In genomic region chr5:132829742-132830435, GRCh38 we compare ENCODE assay signal across 1 cellular context.
TF ChIP-seq lines count a peak whose summit lies in the region.

No MANE protein-coding gene starts in this region.

TF ChIP-seq in WTC11, 78 proteins besides CTCF, POLR2A, EP300 and RAD21 (continued from another document and continues in another):
- TF ChIP-seq, protein P1, sequence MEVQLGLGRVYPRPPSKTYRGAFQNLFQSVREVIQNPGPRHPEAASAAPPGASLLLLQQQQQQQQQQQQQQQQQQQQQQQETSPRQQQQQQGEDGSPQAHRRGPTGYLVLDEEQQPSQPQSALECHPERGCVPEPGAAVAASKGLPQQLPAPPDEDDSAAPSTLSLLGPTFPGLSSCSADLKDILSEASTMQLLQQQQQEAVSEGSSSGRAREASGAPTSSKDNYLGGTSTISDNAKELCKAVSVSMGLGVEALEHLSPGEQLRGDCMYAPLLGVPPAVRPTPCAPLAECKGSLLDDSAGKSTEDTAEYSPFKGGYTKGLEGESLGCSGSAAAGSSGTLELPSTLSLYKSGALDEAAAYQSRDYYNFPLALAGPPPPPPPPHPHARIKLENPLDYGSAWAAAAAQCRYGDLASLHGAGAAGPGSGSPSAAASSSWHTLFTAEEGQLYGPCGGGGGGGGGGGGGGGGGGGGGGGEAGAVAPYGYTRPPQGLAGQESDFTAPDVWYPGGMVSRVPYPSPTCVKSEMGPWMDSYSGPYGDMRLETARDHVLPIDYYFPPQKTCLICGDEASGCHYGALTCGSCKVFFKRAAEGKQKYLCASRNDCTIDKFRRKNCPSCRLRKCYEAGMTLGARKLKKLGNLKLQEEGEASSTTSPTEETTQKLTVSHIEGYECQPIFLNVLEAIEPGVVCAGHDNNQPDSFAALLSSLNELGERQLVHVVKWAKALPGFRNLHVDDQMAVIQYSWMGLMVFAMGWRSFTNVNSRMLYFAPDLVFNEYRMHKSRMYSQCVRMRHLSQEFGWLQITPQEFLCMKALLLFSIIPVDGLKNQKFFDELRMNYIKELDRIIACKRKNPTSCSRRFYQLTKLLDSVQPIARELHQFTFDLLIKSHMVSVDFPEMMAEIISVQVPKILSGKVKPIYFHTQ (CRISPR knock-in tag; IDR thresholded peaks at IDR 0.05), result no peak
- TF ChIP-seq, protein P2, sequence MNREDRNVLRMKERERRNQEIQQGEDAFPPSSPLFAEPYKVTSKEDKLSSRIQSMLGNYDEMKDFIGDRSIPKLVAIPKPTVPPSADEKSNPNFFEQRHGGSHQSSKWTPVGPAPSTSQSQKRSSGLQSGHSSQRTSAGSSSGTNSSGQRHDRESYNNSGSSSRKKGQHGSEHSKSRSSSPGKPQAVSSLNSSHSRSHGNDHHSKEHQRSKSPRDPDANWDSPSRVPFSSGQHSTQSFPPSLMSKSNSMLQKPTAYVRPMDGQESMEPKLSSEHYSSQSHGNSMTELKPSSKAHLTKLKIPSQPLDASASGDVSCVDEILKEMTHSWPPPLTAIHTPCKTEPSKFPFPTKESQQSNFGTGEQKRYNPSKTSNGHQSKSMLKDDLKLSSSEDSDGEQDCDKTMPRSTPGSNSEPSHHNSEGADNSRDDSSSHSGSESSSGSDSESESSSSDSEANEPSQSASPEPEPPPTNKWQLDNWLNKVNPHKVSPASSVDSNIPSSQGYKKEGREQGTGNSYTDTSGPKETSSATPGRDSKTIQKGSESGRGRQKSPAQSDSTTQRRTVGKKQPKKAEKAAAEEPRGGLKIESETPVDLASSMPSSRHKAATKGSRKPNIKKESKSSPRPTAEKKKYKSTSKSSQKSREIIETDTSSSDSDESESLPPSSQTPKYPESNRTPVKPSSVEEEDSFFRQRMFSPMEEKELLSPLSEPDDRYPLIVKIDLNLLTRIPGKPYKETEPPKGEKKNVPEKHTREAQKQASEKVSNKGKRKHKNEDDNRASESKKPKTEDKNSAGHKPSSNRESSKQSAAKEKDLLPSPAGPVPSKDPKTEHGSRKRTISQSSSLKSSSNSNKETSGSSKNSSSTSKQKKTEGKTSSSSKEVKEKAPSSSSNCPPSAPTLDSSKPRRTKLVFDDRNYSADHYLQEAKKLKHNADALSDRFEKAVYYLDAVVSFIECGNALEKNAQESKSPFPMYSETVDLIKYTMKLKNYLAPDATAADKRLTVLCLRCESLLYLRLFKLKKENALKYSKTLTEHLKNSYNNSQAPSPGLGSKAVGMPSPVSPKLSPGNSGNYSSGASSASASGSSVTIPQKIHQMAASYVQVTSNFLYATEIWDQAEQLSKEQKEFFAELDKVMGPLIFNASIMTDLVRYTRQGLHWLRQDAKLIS (CRISPR knock-in tag; IDR thresholded peaks at IDR 0.05; ENCODE audit: borderline replicate concordance), result no peak
- TF ChIP-seq ZNF423 (CRISPR knock-in tag; IDR thresholded peaks at IDR 0.05) (no peak), NR2C2 (CRISPR knock-in tag; IDR thresholded peaks at IDR 0.05) (no peak), KAT7 (CRISPR knock-in tag; IDR thresholded peaks at IDR 0.05; ENCODE audit: borderline replicate concordance) (no peak), MYBL2 (CRISPR knock-in tag; IDR thresholded peaks at IDR 0.05) (peak; percentile 61; the same call in 1 of the 2 replicates), CBFB (CRISPR knock-in tag; IDR thresholded peaks at IDR 0.05; ENCODE audit: low read depth) (no peak), OVOL2 (CRISPR knock-in tag; IDR thresholded peaks at IDR 0.05; ENCODE audit: borderline replicate concordance) (no peak), TCF7 (CRISPR knock-in tag; IDR thresholded peaks at IDR 0.05; ENCODE audit: low read depth) (peak; percentile 74; the same call in 1 of the 2 replicates), ETV6 (CRISPR knock-in tag; IDR thresholded peaks at IDR 0.05) (no peak), ZBTB43 (CRISPR knock-in tag; IDR thresholded peaks at IDR 0.05) (no peak), ATF1 (CRISPR knock-in tag; IDR thresholded peaks at IDR 0.05) (no peak), RELA (CRISPR knock-in tag; IDR thresholded peaks at IDR 0.05; ENCODE audit: borderline replicate concordance) (no peak), ZNF532 (CRISPR knock-in tag; IDR thresholded peaks at IDR 0.05; ENCODE audit: borderline replicate concordance) (no peak), ZNF138 (CRISPR knock-in tag; conservative IDR thresholded peaks at IDR 0.05) (no peak), USF2 (CRISPR knock-in tag; IDR thresholded peaks at IDR 0.05) (no peak), JAZF1 (CRISPR knock-in tag; IDR thresholded peaks at IDR 0.05) (no peak), PRRX2 (CRISPR knock-in tag; IDR thresholded peaks at IDR 0.05) (no peak), CREM (CRISPR knock-in tag; IDR thresholded peaks at IDR 0.05) (no peak), E2F4 (CRISPR knock-in tag; IDR thresholded peaks at IDR 0.05; ENCODE audit: borderline replicate concordance, low read depth) (no peak), FOXP4 (CRISPR knock-in tag; IDR thresholded peaks at IDR 0.05) (peak; percentile 19; the same call in 1 of the 2 replicates), ZNF263 (CRISPR knock-in tag; IDR thresholded peaks at IDR 0.05; ENCODE audit: low read depth) (no peak), ZNF512 (CRISPR knock-in tag; IDR thresholded peaks at IDR 0.05; ENCODE audit: borderline replicate concordance) (no peak), TP53 (CRISPR knock-in tag; IDR thresholded peaks at IDR 0.05) (0 out of 2 replicates have a peak, but pooled peaks have one; percentile 30), SMAD3 (CRISPR knock-in tag; IDR thresholded peaks at IDR 0.05; ENCODE audit: borderline replicate concordance) (no peak)
- TF ChIP-seq, protein P3, sequence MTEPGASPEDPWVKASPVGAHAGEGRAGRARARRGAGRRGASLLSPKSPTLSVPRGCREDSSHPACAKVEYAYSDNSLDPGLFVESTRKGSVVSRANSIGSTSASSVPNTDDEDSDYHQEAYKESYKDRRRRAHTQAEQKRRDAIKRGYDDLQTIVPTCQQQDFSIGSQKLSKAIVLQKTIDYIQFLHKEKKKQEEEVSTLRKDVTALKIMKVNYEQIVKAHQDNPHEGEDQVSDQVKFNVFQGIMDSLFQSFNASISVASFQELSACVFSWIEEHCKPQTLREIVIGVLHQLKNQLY (CRISPR knock-in tag; IDR thresholded peaks at IDR 0.05), result no peak
- TF ChIP-seq, protein P4, sequence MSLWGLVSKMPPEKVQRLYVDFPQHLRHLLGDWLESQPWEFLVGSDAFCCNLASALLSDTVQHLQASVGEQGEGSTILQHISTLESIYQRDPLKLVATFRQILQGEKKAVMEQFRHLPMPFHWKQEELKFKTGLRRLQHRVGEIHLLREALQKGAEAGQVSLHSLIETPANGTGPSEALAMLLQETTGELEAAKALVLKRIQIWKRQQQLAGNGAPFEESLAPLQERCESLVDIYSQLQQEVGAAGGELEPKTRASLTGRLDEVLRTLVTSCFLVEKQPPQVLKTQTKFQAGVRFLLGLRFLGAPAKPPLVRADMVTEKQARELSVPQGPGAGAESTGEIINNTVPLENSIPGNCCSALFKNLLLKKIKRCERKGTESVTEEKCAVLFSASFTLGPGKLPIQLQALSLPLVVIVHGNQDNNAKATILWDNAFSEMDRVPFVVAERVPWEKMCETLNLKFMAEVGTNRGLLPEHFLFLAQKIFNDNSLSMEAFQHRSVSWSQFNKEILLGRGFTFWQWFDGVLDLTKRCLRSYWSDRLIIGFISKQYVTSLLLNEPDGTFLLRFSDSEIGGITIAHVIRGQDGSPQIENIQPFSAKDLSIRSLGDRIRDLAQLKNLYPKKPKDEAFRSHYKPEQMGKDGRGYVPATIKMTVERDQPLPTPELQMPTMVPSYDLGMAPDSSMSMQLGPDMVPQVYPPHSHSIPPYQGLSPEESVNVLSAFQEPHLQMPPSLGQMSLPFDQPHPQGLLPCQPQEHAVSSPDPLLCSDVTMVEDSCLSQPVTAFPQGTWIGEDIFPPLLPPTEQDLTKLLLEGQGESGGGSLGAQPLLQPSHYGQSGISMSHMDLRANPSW (CRISPR knock-in tag; conservative IDR thresholded peaks at IDR 0.05; ENCODE audit: low read depth), result no peak
- TF ChIP-seq, protein P5, sequence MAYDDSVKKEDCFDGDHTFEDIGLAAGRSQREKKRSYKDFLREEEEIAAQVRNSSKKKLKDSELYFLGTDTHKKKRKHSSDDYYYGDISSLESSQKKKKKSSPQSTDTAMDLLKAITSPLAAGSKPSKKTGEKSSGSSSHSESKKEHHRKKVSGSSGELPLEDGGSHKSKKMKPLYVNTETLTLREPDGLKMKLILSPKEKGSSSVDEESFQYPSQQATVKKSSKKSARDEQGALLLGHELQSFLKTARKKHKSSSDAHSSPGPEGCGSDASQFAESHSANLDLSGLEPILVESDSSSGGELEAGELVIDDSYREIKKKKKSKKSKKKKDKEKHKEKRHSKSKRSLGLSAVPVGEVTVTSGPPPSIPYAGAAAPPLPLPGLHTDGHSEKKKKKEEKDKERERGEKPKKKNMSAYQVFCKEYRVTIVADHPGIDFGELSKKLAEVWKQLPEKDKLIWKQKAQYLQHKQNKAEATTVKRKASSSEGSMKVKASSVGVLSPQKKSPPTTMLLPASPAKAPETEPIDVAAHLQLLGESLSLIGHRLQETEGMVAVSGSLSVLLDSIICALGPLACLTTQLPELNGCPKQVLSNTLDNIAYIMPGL (CRISPR knock-in tag; IDR thresholded peaks at IDR 0.05), result peak; percentile 63; the same call in 1 of the 2 replicates
